In genomic region chr3:13452490-13453335, GRCh38 we compare ENCODE assay signal across 8 cellular contexts. TPM values are rescaled to one million over a fixed set of nuclear protein-coding genes. Genes with fewer than 3 reads are reported as not detected.
DNase-seq lines count a peak whose midpoint lies in the region; ATAC-seq, FAIRE-seq and TF ChIP-seq lines count a peak whose summit lies in the region.

No MANE protein-coding gene starts in this region.

- H3K4me3 ChIP-seq in MG63 (peak overlapping the region; percentile 50), bronchial epithelial cell (ENCODE audit: low read depth, low read length) (no peak overlapping the region)

- no peak overlapping the region for H3K27ac Mint-ChIP-seq in T-helper 1 cell treated with Interleukin-12 subunit alpha and Interleukin-12 subunit beta and Interleukin-4 antibody, amounts not matched to agents 30 μg/mL and 1 μg/mL, for 36 hours

- H3K27me3 ChIP-seq in MG63, result no peaks in the 10 kb centered on the region
- no peaks in the 10 kb centered on the region for H3K27me3 ChIP-seq in bronchial epithelial cell (ENCODE audit: control insufficient read depth, insufficient read depth, low read length)

- peak; percentile 41 for TF ChIP-seq CTCF in bronchial epithelial cell (IDR thresholded peaks at IDR 0.05; ENCODE audit: insufficient read depth, low read length, severe bottlenecking)

- FAIRE-seq in bronchial epithelial cell (lab: Jason Lieb, UNC), result no peak

- peak; percentile 12 for DNase-seq in activated CD4-positive, CD25-positive, alpha-beta regulatory T cell treated with anti-CD3 and anti-CD28 coated beads, Interleukin-2, amount 50 U/mL, for 16 hours (ENCODE audit: low read depth, low spot score)
- no peak for DNase-seq in activated CD4-positive, CD25-positive, alpha-beta regulatory T cell treated with anti-CD3 and anti-CD28 coated beads, Interleukin-2, amount 50 U/mL, for 72 hours
- DNase-seq in MG63 (no peak), bronchial epithelial cell (ENCODE audit: low read depth) (peak; percentile 38), iris pigment epithelial cell (ENCODE audit: low read depth) (peak; percentile 62), smooth muscle cell of the brain vasculature (ENCODE audit: low read depth, low spot score) (peak; percentile 46)

- H3K36me3 Mint-ChIP-seq in T-helper 1 cell treated with Interleukin-12 subunit alpha and Interleukin-12 subunit beta and Interleukin-4 antibody, amounts not matched to agents 30 μg/mL and 1 μg/mL, for 36 hours (ENCODE audit: low read depth), result no peaks in the 10 kb centered on the region

- H3K9me3 ChIP-seq in MG63, result no peaks in the 10 kb centered on the region

- ATAC-seq in GM18868 (IDR thresholded peaks at IDR 0.05; ENCODE audit: unreplicated experiment), result no peak

- no peaks in the 10 kb centered on the region for H3K9me3 Mint-ChIP-seq in T-helper 1 cell treated with Interleukin-12 subunit alpha and Interleukin-12 subunit beta and Interleukin-4 antibody, amounts not matched to agents 30 μg/mL and 1 μg/mL, for 36 hours

- peaks cover 13% of the 10 kb centered on the region for H3K4me1 Mint-ChIP-seq in T-helper 1 cell treated with Interleukin-12 subunit alpha and Interleukin-12 subunit beta and Interleukin-4 antibody, amounts not matched to agents 30 μg/mL and 1 μg/mL, for 36 hours (ENCODE audit: low read depth)

- H3K4me3 Mint-ChIP-seq in T-helper 1 cell treated with Interleukin-12 subunit alpha and Interleukin-12 subunit beta and Interleukin-4 antibody, amounts not matched to agents 30 μg/mL and 1 μg/mL, for 36 hours, result peak overlapping the region; percentile 91

- no peaks in the 10 kb centered on the region for H3K36me3 ChIP-seq in MG63
- no peaks in the 10 kb centered on the region for H3K36me3 ChIP-seq in bronchial epithelial cell (ENCODE audit: control insufficient read depth, insufficient read depth, low read length)

- no peaks in the 10 kb centered on the region for H3K27me3 Mint-ChIP-seq in T-helper 1 cell treated with Interleukin-12 subunit alpha and Interleukin-12 subunit beta and Interleukin-4 antibody, amounts not matched to agents 30 μg/mL and 1 μg/mL, for 36 hours (ENCODE audit: low read depth)

RNA-seq across cellular contexts. Expression of gene HDAC11, which starts 27.4 kb away (rescaled TPM):
- 13.4 and 40.4 TPM in 2 replicates for total RNA-seq in MG63 (2014; rRNA removed; shearing (Covaris generic); ENCODE audit: low replicate concordance)
- 19.7 and 26.6 TPM in 2 replicates for total RNA-seq in bronchial epithelial cell

RNA-seq across cellular contexts. Expression of gene NUP210, which starts 32.6 kb away (rescaled TPM):
- total RNA-seq in MG63 (2014; rRNA removed; shearing (Covaris generic); ENCODE audit: low replicate concordance), result 14.6 and 16.4 TPM in 2 replicates
- under 0.01 TPM in 1 of 2 replicates, not detected in the other for total RNA-seq in bronchial epithelial cell

Comparison
In these comparisons a context has a peak if more than half of its experiments do, and no peak if none do; other contexts are left out.
1. DNase-seq: peak in activated CD4-positive, CD25-positive, alpha-beta regulatory T cell treated with anti-CD3 and anti-CD28 coated beads, Interleukin-2, amount 50 U/mL, for 16 hours (single experiment), bronchial epithelial cell (single experiment), iris pigment epithelial cell (single experiment) and smooth muscle cell of the brain vasculature (single experiment); none in activated CD4-positive, CD25-positive, alpha-beta regulatory T cell treated with anti-CD3 and anti-CD28 coated beads, Interleukin-2, amount 50 U/mL, for 72 hours (single experiment) and MG63 (single experiment).
2. RNA of gene NUP210, which starts 32.6 kb away (total RNA-seq): 14.6 to 16.4 TPM in MG63; under 0.01 TPM in bronchial epithelial cell; every median in the first group is over 10 times any median in the second.